1 cellular context compared by ENCODE assay signal in the genomic region with DNA sequence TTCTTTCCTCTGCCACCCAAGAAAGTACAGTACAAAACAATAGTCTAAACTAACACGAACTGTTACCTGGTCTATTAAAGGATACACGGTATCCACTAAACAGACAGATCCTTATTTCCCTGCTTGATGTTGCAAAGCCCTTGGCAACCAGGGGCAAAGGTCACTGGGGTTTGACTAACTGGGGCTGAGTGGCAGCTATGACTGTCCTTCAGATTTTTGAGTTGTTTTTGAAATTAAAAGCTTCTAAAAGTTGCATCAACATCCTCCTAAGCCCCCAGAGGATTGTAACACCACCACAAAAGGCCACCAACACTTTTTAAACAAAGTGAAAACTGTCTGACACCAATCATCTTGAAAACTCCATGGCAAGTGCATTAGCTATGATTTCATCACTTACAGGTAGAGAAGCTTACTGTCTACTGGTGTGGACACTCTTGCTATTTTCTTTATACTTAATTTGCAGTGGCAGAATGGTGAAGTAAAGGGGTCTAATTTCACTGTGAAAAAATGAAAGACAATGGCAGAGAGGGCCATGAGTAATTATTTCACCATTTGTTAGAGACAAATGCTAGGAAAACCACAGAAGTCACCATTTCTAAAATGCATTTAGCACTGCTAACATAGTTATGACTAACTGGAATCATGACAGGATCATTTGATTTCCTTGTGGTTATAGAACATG.
TF ChIP-seq lines count a peak whose summit lies in the region.

No MANE protein-coding gene starts in this region.

TF ChIP-seq in HepG2, 621 proteins besides CTCF, POLR2A, EP300 and RAD21 (continued from another document):
- TF ChIP-seq ETV6 (CRISPR knock-in tag; conservative IDR thresholded peaks at IDR 0.05): no peak
TF ChIP-seq in HepG2: peak in this region for 3.
